28 cellular contexts compared by ENCODE assay signal in the genomic region with DNA sequence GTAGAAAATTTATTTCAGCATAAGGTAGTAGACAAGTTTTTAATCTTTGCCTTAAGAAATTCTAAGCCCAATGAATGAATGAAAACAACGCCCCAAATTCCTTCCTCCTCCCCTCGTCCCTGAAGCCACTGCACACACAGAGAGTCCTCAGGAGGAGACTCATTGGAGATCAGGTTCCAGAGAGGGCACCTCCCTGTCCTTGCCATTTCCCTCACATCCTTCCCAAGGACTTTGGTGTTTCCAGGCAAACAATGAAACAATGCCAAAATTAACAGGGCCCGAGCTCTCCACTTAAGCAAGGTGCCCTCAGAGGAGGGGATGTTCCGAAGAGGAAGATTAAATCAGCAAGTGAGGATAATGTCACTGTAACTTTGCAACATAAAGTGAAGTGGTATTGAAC.
"Had no signal": no experiment of that assay in that cellular context is flagged by ENCODE, and none has a peak within 500 bp of the region (broad histone marks: within the 10 kb centered on the region; RNA-seq: fewer than 3 reads in every experiment).

No MANE protein-coding gene starts in this region.

- H3K27me3 ChIP-seq: ascending aorta, cardiac muscle cell had no signal

- H3K27ac ChIP-seq: ascending aorta, cardiac muscle cell, VCaP had no signal

- H3K4me1 ChIP-seq: ascending aorta had no signal

- H3K4me3 ChIP-seq: ascending aorta, cardiac muscle cell had no signal

- H3K36me3 ChIP-seq: ascending aorta, cardiac muscle cell had no signal

- H3K9me3 ChIP-seq: ascending aorta had no signal

- DNase-seq: activated B cell treated with CpG ODN at 0.5 μM for 24 hours; activated CD4-positive, alpha-beta memory T cell treated with anti-CD3 and anti-CD28 coated beads for 36 hours; activated CD4-positive, alpha-beta T cell treated with anti-CD3 and anti-CD28 coated beads for 4 hours; activated CD4-positive, alpha-beta T cell treated with anti-CD3 and anti-CD28 coated beads, Interleukin-2, amount 10 ng/mL, durations not matched to agents 24 days and 14 days; activated CD4-positive, alpha-beta T cell treated with anti-CD3 and anti-CD28 coated beads, Interleukin-2, amount 50 U/mL, for 1 hour; activated CD4-positive, alpha-beta T cell treated with anti-CD3 and anti-CD28 coated beads, Interleukin-2, amount 50 U/mL, for 4 hours; activated CD4-positive, CD25-positive, alpha-beta regulatory T cell treated with anti-CD3 and anti-CD28 coated beads, Interleukin-2, amount 50 U/mL, for 72 hours; activated CD8-positive, alpha-beta memory T cell treated with anti-CD3 and anti-CD28 coated beads, Interleukin-2, amount 10 ng/mL, durations not matched to agents 7 days and 5 days; activated CD8-positive, alpha-beta memory T cell treated with anti-CD3 and anti-CD28 coated beads, Interleukin-2, amount 50 U/mL, for 48 hours; activated CD8-positive, alpha-beta T cell treated with anti-CD3 and anti-CD28 coated beads for 36 hours; activated effector memory CD4-positive, alpha-beta T cell treated with Interleukin-2 at 50 U/mL for 16 hours; activated gamma-delta T cell; activated naive CD4-positive, alpha-beta T cell treated with anti-CD3 and anti-CD28 coated beads, Interleukin-2, amount 10 ng/mL, durations not matched to agents 7 days and 5 days; activated naive CD4-positive, alpha-beta T cell treated with Interleukin-2 at 50 U/mL for 16 hours; activated naive CD8-positive, alpha-beta T cell treated with anti-CD3 and anti-CD28 coated beads, Interleukin-2, amount 10 ng/mL, durations not matched to agents 7 days and 5 days; activated naive CD8-positive, alpha-beta T cell treated with anti-CD3 and anti-CD28 coated beads, Interleukin-2, amount 50 U/mL, for 24 hours; activated T-cell treated with anti-CD3 and anti-CD28 coated beads, Interleukin-2, amount 50 U/mL, for 24 hours; activated T-cell treated with anti-CD3 and anti-CD28 coated beads, Interleukin-2, amount 50 U/mL, for 48 hours; amygdala; anterior cingulate cortex; caudate nucleus; cerebellar nuclear complex; T-helper 1 cell; T-helper 2 cell; T-helper 9 cell had no signal
